18 cellular contexts compared by ENCODE assay signal in the genomic region with DNA sequence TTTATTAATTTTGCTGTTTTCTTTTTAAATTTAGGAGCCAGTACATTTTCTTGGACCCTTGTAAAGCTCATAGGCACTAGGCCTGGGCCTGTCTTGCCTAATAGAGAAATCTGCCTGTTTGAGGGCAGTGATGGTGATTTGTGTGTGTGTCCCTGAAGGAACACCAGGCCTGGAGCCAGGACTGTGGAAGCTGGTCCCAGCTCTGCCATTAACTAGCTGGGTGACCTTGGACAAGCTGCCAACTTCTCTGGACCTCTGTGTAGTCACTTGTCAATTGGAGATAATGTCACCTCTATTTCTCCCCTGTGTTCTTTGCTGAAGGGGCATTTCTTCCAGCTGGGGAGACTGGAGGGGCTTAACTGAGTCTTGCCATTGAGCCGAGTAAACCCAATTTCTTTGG. TPM values are rescaled to one million over a fixed set of nuclear protein-coding genes. Genes with fewer than 3 reads are reported as not detected.
"Had no signal": no experiment of that assay in that cellular context is flagged by ENCODE, and none has a peak within 500 bp of the region (broad histone marks: within the 10 kb centered on the region; RNA-seq: fewer than 3 reads in every experiment).

No MANE protein-coding gene starts in this region.

- H3K36me3 ChIP-seq: lower lobe of right lung, suprapubic skin, WERI-Rb-1 had no signal

- ATAC-seq: lower lobe of right lung; stimulated activated naive CD8-positive, alpha-beta T cell treated with anti-CD3 and anti-CD28 coated beads, Interleukin-15, Interleukin-2, amounts not matched to agents 100 U/mL and 50 U/mL, for 24 hours had no signal

- H3K27ac ChIP-seq: lower lobe of right lung, suprapubic skin, WERI-Rb-1 had no signal

- H3K4me3 ChIP-seq: dorsolateral prefrontal cortex, lower lobe of right lung, suprapubic skin had no signal

- H3K27me3 ChIP-seq: dorsolateral prefrontal cortex, suprapubic skin had no signal

- H3K9me3 ChIP-seq: suprapubic skin had no signal

- DNase-seq: activated CD4-positive, alpha-beta T cell treated with anti-CD3 and anti-CD28 coated beads for 1 hour; activated CD8-positive, alpha-beta memory T cell treated with anti-CD3 and anti-CD28 coated beads for 24 hours; activated CD8-positive, alpha-beta memory T cell treated with anti-CD3 and anti-CD28 coated beads, Interleukin-2, amount 50 U/mL, for 48 hours; activated effector memory CD4-positive, alpha-beta T cell treated with anti-CD3 and anti-CD28 coated beads, Interleukin-2, amount 50 U/mL, for 16 hours; activated naive CD4-positive, alpha-beta T cell treated with anti-CD3 and anti-CD28 coated beads, Interleukin-2, amount 50 U/mL, for 16 hours; activated T-cell treated with anti-CD3 and anti-CD28 coated beads, Interleukin-2, amount 50 U/mL, for 48 hours; foreskin fibroblast; kidney glomerular epithelial cell; lower lobe of right lung; midbrain; nephron progenitor cell; retina; stimulated activated naive CD8-positive, alpha-beta T cell treated with anti-CD3 and anti-CD28 coated beads, Interleukin-15, Interleukin-2, amounts not matched to agents 100 U/mL and 50 U/mL, for 24 hours; WERI-Rb-1 had no signal

RNA-seq across cellular contexts. Expression of gene BEST1, which starts 33.3 kb away (rescaled TPM):
- total RNA-seq: glomerular endothelial cell; T-helper 2 cell treated with Interferon-gamma antibody and Interleukin-4, amounts not matched to agents 100 ng/mL and 5 ng/mL, for 36 hours had no signal
